7 cellular contexts compared by ENCODE assay signal in genomic region chr13:56869671-56870070, GRCh38.
"Had no signal": no experiment of that assay in that cellular context is flagged by ENCODE, and none has a peak within 500 bp of the region (broad histone marks: within the 10 kb centered on the region; RNA-seq: fewer than 3 reads in every experiment).

No MANE protein-coding gene starts in this region.

- ATAC-seq: GM12878 had no signal

- DNase-seq: GDM1 had no signal

- FAIRE-seq: G401.6, GM12878, GM12891, GM12892, GM18507, GM19239 had no signal

- H3K4me3 ChIP-seq: GM12878 had no signal
